1 cellular context compared by ENCODE assay signal in the genomic region with DNA sequence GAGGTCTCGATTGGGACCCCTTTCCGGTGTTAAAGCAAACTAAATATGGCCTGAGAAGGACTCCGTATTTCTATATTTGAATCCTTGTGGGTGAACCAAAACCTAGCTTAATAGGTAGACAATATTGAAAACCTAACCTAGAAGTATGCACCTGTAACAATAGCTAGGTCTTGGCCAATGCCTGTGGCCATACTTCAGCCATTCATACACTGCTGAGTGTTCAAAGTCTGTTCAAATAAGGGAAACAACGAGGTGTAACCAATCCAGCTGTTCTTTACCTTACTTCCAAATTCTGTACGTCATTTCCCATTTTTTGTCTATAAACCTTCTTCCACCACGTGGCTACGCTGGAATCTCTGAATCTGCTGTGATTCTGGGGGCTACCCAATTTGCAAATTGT.
TF ChIP-seq lines count a peak whose summit lies in the region.

No MANE protein-coding gene starts in this region.

TF ChIP-seq in HepG2, 621 proteins besides CTCF, POLR2A, EP300 and RAD21 (continues in another document):
- TF ChIP-seq RBAK (CRISPR knock-in tag; IDR thresholded peaks at IDR 0.05) = no peak
- TF ChIP-seq THRA (CRISPR knock-in tag; IDR thresholded peaks at IDR 0.05; ENCODE audit: borderline replicate concordance) = no peak
- TF ChIP-seq GATA4 (IDR thresholded peaks at IDR 0.05; ENCODE audit: borderline replicate concordance, low read depth) = no peak
- TF ChIP-seq ZNF772 (CRISPR knock-in tag; IDR thresholded peaks at IDR 0.05) = no peak
- TF ChIP-seq ZNF7 (CRISPR knock-in tag; IDR thresholded peaks at IDR 0.05) = no peak
- no peak for TF ChIP-seq ZFX (CRISPR knock-in tag; IDR thresholded peaks at IDR 0.05; ENCODE audit: low read depth)
- peak; percentile 38; the same call in 1 of the 2 replicates for TF ChIP-seq CEBPG (CRISPR knock-in tag; IDR thresholded peaks at IDR 0.05)
- no peak for TF ChIP-seq ASH2L (IDR thresholded peaks at IDR 0.05; ENCODE audit: insufficient read length, low read depth, low read length)
- no peak for TF ChIP-seq WIZ (CRISPR knock-in tag; IDR thresholded peaks at IDR 0.05)
- no peak for TF ChIP-seq AGO1 (IDR thresholded peaks at IDR 0.05; ENCODE audit: low read depth, low read length, poor library complexity, severe bottlenecking)
- no peak for TF ChIP-seq PITX1 (CRISPR knock-in tag; IDR thresholded peaks at IDR 0.05)
- no peak for TF ChIP-seq NFIC (IDR thresholded peaks at IDR 0.05; ENCODE audit: low read length)
- no peak for TF ChIP-seq KLF12 (CRISPR knock-in tag; IDR thresholded peaks at IDR 0.05; ENCODE audit: borderline replicate concordance)
- TF ChIP-seq HNRNPUL1 (IDR thresholded peaks at IDR 0.05; ENCODE audit: low read depth, low read length) = no peak
- TF ChIP-seq SOX13 (IDR thresholded peaks at IDR 0.05) = no peak
- TF ChIP-seq SOX13 (CRISPR knock-in tag; conservative IDR thresholded peaks at IDR 0.05 in 1 of 2, IDR thresholded peaks at IDR 0.05 in 1 of 2) = peak in 1 of 2 experiments; percentile 51; a peak in 2 of 4 replicates
- no peak for TF ChIP-seq RAD51 (IDR thresholded peaks at IDR 0.05; ENCODE audit: borderline replicate concordance)
- TF ChIP-seq FOSL2 (CRISPR knock-in tag; IDR thresholded peaks at IDR 0.05) = no peak
- peak; percentile 37; the same call in 1 of the 2 replicates for TF ChIP-seq SOX5 (CRISPR knock-in tag; IDR thresholded peaks at IDR 0.05; ENCODE audit: borderline replicate concordance)
- TF ChIP-seq SRF (IDR thresholded peaks at IDR 0.05; ENCODE audit: low read depth, low read length) = 0 out of 2 replicates have a peak, but pooled peaks have one; percentile 36
- TF ChIP-seq NFYB (CRISPR knock-in tag; IDR thresholded peaks at IDR 0.05) = 0 out of 2 replicates have a peak, but pooled peaks have one; percentile 27
- no peak for TF ChIP-seq ZNF597 (CRISPR knock-in tag; IDR thresholded peaks at IDR 0.05)
- TF ChIP-seq HNF4A (CRISPR knock-in tag; IDR thresholded peaks at IDR 0.05) = peak; percentile 35
- TF ChIP-seq ZSCAN31 (CRISPR knock-in tag; IDR thresholded peaks at IDR 0.05; ENCODE audit: low read depth) = no peak
- TF ChIP-seq ZNF790 (CRISPR knock-in tag; IDR thresholded peaks at IDR 0.05; ENCODE audit: borderline replicate concordance) = no peak
- TF ChIP-seq, protein P1, sequence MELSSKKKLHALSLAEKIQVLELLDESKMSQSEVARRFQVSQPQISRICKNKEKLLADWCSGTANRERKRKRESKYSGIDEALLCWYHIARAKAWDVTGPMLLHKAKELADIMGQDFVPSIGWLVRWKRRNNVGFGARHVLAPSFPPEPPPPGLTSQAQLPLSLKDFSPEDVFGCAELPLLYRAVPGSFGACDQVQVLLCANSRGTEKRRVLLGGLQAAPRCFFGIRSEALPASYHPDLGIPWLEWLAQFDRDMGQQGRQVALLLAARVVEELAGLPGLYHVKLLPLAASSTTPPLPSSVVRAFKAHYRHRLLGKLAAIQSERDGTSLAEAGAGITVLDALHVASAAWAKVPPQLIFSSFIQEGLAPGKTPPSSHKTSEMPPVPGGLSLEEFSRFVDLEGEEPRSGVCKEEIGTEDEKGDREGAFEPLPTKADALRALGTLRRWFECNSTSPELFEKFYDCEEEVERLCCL (CRISPR knock-in tag; IDR thresholded peaks at IDR 0.05; ENCODE audit: borderline replicate concordance) = no peak
- no peak for TF ChIP-seq SATB2 (CRISPR knock-in tag; IDR thresholded peaks at IDR 0.05)
- TF ChIP-seq, protein P2, sequence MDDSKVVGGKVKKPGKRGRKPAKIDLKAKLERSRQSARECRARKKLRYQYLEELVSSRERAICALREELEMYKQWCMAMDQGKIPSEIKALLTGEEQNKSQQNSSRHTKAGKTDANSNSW (CRISPR knock-in tag; IDR thresholded peaks at IDR 0.05; ENCODE audit: borderline replicate concordance) = no peak
- TF ChIP-seq SKI (IDR thresholded peaks at IDR 0.05; ENCODE audit: partially characterized antibody) = no peak
- no peak for TF ChIP-seq DNMT3B (CRISPR knock-in tag; conservative IDR thresholded peaks at IDR 0.05)
- TF ChIP-seq ONECUT2 (CRISPR knock-in tag; IDR thresholded peaks at IDR 0.05) = no peak
- TF ChIP-seq CEBPB (IDR thresholded peaks at IDR 0.05; ENCODE audit: borderline replicate concordance, low read depth, low read length) = peak; percentile 72
- TF ChIP-seq ZNF558 (CRISPR knock-in tag; IDR thresholded peaks at IDR 0.05; ENCODE audit: borderline replicate concordance) = no peak
- no peak for TF ChIP-seq NR2F2 (IDR thresholded peaks at IDR 0.05; ENCODE audit: borderline replicate concordance, low read depth)
- TF ChIP-seq RBM39 (IDR thresholded peaks at IDR 0.05; ENCODE audit: low read depth, low read length, poor library complexity, severe bottlenecking) = no peak
- no peak for TF ChIP-seq NR1H2 (CRISPR knock-in tag; IDR thresholded peaks at IDR 0.05; ENCODE audit: borderline replicate concordance, low read depth)
- TF ChIP-seq NFAT5 (CRISPR knock-in tag; IDR thresholded peaks at IDR 0.05) = no peak
- no peak for TF ChIP-seq USF2 (IDR thresholded peaks at IDR 0.05; ENCODE audit: low read depth, low read length)
- no peak for TF ChIP-seq USF2 (CRISPR knock-in tag; IDR thresholded peaks at IDR 0.05; ENCODE audit: borderline replicate concordance)
- TF ChIP-seq, protein P3, sequence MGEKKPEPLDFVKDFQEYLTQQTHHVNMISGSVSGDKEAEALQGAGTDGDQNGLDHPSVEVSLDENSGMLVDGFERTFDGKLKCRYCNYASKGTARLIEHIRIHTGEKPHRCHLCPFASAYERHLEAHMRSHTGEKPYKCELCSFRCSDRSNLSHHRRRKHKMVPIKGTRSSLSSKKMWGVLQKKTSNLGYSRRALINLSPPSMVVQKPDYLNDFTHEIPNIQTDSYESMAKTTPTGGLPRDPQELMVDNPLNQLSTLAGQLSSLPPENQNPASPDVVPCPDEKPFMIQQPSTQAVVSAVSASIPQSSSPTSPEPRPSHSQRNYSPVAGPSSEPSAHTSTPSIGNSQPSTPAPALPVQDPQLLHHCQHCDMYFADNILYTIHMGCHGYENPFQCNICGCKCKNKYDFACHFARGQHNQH (CRISPR knock-in tag; IDR thresholded peaks at IDR 0.05) = no peak
- no peak for TF ChIP-seq SOX6 (IDR thresholded peaks at IDR 0.05)
- peak; percentile 52; the same call in 1 of the 2 replicates for TF ChIP-seq SOX6 (CRISPR knock-in tag; IDR thresholded peaks at IDR 0.05)
- no peak for TF ChIP-seq ZNF788 (CRISPR knock-in tag; IDR thresholded peaks at IDR 0.05; ENCODE audit: borderline replicate concordance)
- no peak for TF ChIP-seq ZNF768 (CRISPR knock-in tag; IDR thresholded peaks at IDR 0.05)
- TF ChIP-seq FOXA1 (IDR thresholded peaks at IDR 0.05) = no peak
- no peak for TF ChIP-seq FOXA1 (CRISPR knock-in tag; IDR thresholded peaks at IDR 0.05)
- TF ChIP-seq NFATC3 (CRISPR knock-in tag; IDR thresholded peaks at IDR 0.05) = no peak
- TF ChIP-seq, protein P4, sequence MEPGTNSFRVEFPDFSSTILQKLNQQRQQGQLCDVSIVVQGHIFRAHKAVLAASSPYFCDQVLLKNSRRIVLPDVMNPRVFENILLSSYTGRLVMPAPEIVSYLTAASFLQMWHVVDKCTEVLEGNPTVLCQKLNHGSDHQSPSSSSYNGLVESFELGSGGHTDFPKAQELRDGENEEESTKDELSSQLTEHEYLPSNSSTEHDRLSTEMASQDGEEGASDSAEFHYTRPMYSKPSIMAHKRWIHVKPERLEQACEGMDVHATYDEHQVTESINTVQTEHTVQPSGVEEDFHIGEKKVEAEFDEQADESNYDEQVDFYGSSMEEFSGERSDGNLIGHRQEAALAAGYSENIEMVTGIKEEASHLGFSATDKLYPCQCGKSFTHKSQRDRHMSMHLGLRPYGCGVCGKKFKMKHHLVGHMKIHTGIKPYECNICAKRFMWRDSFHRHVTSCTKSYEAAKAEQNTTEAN (CRISPR knock-in tag; conservative IDR thresholded peaks at IDR 0.05) = no peak
- 0 out of 2 replicates have a peak, but pooled peaks have one; percentile 21 for TF ChIP-seq PHF21A (CRISPR knock-in tag; IDR thresholded peaks at IDR 0.05)
- peak; percentile 18; the same call in 1 of the 2 replicates for TF ChIP-seq CREB1 (IDR thresholded peaks at IDR 0.05)
- no peak for TF ChIP-seq CREB1 (CRISPR knock-in tag; IDR thresholded peaks at IDR 0.05)
- TF ChIP-seq ZNF354B (CRISPR knock-in tag; IDR thresholded peaks at IDR 0.05) = no peak
- no peak for TF ChIP-seq TOPORS (CRISPR knock-in tag; IDR thresholded peaks at IDR 0.05)
- TF ChIP-seq ZNF576 (CRISPR knock-in tag; IDR thresholded peaks at IDR 0.05) = no peak
- TF ChIP-seq ATM (IDR thresholded peaks at IDR 0.05; ENCODE audit: borderline replicate concordance) = no peak
- TF ChIP-seq, protein P5, sequence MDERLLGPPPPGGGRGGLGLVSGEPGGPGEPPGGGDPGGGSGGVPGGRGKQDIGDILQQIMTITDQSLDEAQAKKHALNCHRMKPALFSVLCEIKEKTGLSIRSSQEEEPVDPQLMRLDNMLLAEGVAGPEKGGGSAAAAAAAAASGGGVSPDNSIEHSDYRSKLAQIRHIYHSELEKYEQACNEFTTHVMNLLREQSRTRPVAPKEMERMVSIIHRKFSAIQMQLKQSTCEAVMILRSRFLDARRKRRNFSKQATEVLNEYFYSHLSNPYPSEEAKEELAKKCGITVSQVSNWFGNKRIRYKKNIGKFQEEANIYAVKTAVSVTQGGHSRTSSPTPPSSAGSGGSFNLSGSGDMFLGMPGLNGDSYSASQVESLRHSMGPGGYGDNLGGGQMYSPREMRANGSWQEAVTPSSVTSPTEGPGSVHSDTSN (CRISPR knock-in tag; IDR thresholded peaks at IDR 0.05) = no peak
